ENCODE assay signal across 19 cellular contexts in genomic region chr1:184403961-184404726, GRCh38.
"Had no signal": no experiment of that assay in that cellular context is flagged by ENCODE, and none has a peak within 500 bp of the region (broad histone marks: within the 10 kb centered on the region; RNA-seq: fewer than 3 reads in every experiment).

No MANE protein-coding gene starts in this region.

- H3K27ac Mint-ChIP-seq: activated CD8-positive, alpha-beta T cell treated with anti-CD3 and anti-CD28 coated beads for 36 hours; activated naive CD4-positive, alpha-beta T cell treated with anti-CD3 and anti-CD28 coated beads for 36 hours; activated T-cell treated with anti-CD3 and anti-CD28 coated beads, Interleukin-2, amount 50 U/mL, for 24 hours; activated T-helper 2 cell treated with anti-CD3 and anti-CD28 coated beads, Interferon-gamma antibody, Interleukin-2, Interleukin-4, amounts not matched to agents 10 μg/mL and 5 μg/mL and 100 μg/mL, durations not matched to agents 14 hours and 24 hours and 36 hours; naive thymus-derived CD8-positive, alpha-beta T cell; stimulated activated naive CD8-positive, alpha-beta T cell treated with anti-CD3 and anti-CD28 coated beads, Interleukin-15, Interleukin-2, amounts not matched to agents 100 ng/mL and 50 ng/mL, for 24 hours had no signal

- H3K27ac ChIP-seq: ascending aorta, coronary artery, left ventricle myocardium inferior, suprapubic skin had no signal

- ATAC-seq: activated CD8-positive, alpha-beta T cell treated with anti-CD3 and anti-CD28 coated beads for 36 hours; naive thymus-derived CD8-positive, alpha-beta T cell had no signal

- H3K4me1 Mint-ChIP-seq: naive thymus-derived CD8-positive, alpha-beta T cell had no signal

- H3K36me3 Mint-ChIP-seq: naive thymus-derived CD8-positive, alpha-beta T cell had no signal

- H3K4me3 Mint-ChIP-seq: activated CD8-positive, alpha-beta T cell treated with anti-CD3 and anti-CD28 coated beads for 36 hours; activated naive CD4-positive, alpha-beta T cell treated with anti-CD3 and anti-CD28 coated beads for 36 hours; activated T-cell treated with anti-CD3 and anti-CD28 coated beads, Interleukin-2, amount 50 U/mL, for 24 hours; naive thymus-derived CD8-positive, alpha-beta T cell; stimulated activated naive CD8-positive, alpha-beta T cell treated with anti-CD3 and anti-CD28 coated beads, Interleukin-15, Interleukin-2, amounts not matched to agents 100 ng/mL and 50 ng/mL, for 24 hours had no signal

- H3K4me3 ChIP-seq: ascending aorta, coronary artery, left ventricle myocardium inferior, suprapubic skin, transverse colon had no signal

- H3K4me1 ChIP-seq: ascending aorta had no signal

- H3K36me3 ChIP-seq: ascending aorta, left ventricle myocardium inferior, suprapubic skin, transverse colon had no signal

- H3K27me3 Mint-ChIP-seq: stimulated activated naive CD8-positive, alpha-beta T cell treated with anti-CD3 and anti-CD28 coated beads, Interleukin-15, Interleukin-2, amounts not matched to agents 100 ng/mL and 50 ng/mL, for 24 hours had no signal

- H3K9me3 Mint-ChIP-seq: activated CD8-positive, alpha-beta T cell treated with anti-CD3 and anti-CD28 coated beads for 36 hours; activated naive CD4-positive, alpha-beta T cell treated with anti-CD3 and anti-CD28 coated beads for 36 hours; activated T-cell treated with anti-CD3 and anti-CD28 coated beads, Interleukin-2, amount 50 U/mL, for 24 hours; activated T-helper 2 cell treated with anti-CD3 and anti-CD28 coated beads, Interferon-gamma antibody, Interleukin-2, Interleukin-4, amounts not matched to agents 10 μg/mL and 5 μg/mL and 100 μg/mL, durations not matched to agents 14 hours and 24 hours and 36 hours; naive thymus-derived CD8-positive, alpha-beta T cell; stimulated activated naive CD8-positive, alpha-beta T cell treated with anti-CD3 and anti-CD28 coated beads, Interleukin-15, Interleukin-2, amounts not matched to agents 100 ng/mL and 50 ng/mL, for 24 hours had no signal

- H3K9me3 ChIP-seq: ascending aorta, left ventricle myocardium inferior, suprapubic skin, transverse colon had no signal

- DNase-seq: activated CD4-positive, alpha-beta T cell treated with anti-CD3 and anti-CD28 coated beads for 48 hours; activated CD4-positive, CD25-positive, alpha-beta regulatory T cell; activated CD8-positive, alpha-beta T cell treated with anti-CD3 and anti-CD28 coated beads for 36 hours; activated naive CD4-positive, alpha-beta T cell treated with anti-CD3 and anti-CD28 coated beads for 36 hours; activated T-cell treated with anti-CD3 and anti-CD28 coated beads, Interleukin-2, amount 50 U/mL, for 24 hours; foreskin melanocyte; left ventricle myocardium inferior; naive thymus-derived CD8-positive, alpha-beta T cell; nucleus accumbens; retina; stimulated activated CD4-positive, alpha-beta T cell treated with anti-CD3 and anti-CD28 coated beads, Interleukin-2, amount 100 ng/mL, for 24 hours; T-helper 1 cell; T-helper 9 cell; transverse colon had no signal

- H3K27me3 ChIP-seq: ascending aorta, suprapubic skin, transverse colon had no signal
